24 cellular contexts compared by ENCODE assay signal in genomic region chr21:46247699-46248460, GRCh38.
"Had no signal": no experiment of that assay in that cellular context is flagged by ENCODE, and none has a peak within 500 bp of the region (broad histone marks: within the 10 kb centered on the region; RNA-seq: fewer than 3 reads in every experiment).

No MANE protein-coding gene starts in this region.

- DNase-seq: activated CD4-positive, alpha-beta T cell treated with anti-CD3 and anti-CD28 coated beads, Interleukin-2, amount 50 U/mL, for 4 hours; activated CD8-positive, alpha-beta memory T cell treated with anti-CD3 and anti-CD28 coated beads for 24 hours; activated CD8-positive, alpha-beta memory T cell treated with anti-CD3 and anti-CD28 coated beads, Interleukin-2, amount 50 U/mL, for 4 hours; activated naive CD4-positive, alpha-beta T cell treated with anti-CD3 and anti-CD28 coated beads, Interleukin-2, amount 10 ng/mL, durations not matched to agents 7 days and 5 days; activated T-cell treated with anti-CD3 and anti-CD28 coated beads, Interleukin-2, amount 50 U/mL, for 24 hours; dermis blood vessel endothelial cell; effector CD8-positive, alpha-beta T cell; foreskin melanocyte; immature natural killer cell; kidney glomerular epithelial cell; left lung; naive thymus-derived CD8-positive, alpha-beta T cell; sigmoid colon; stimulated activated CD4-positive, alpha-beta T cell treated with anti-CD3 and anti-CD28 coated beads, Interleukin-2, amount 100 ng/mL, for 48 hours; stimulated activated CD8-positive, alpha-beta memory T cell treated with anti-CD3 and anti-CD28 coated beads, Interleukin-4, amount 100 ng/mL, for 48 hours; stimulated activated naive CD4-positive, alpha-beta T cell; testis; trophoblast cell; uterus had no signal

- H3K9me3 Mint-ChIP-seq: activated naive CD4-positive, alpha-beta T cell treated with anti-CD3 and anti-CD28 coated beads, Interleukin-2, amount 10 ng/mL, durations not matched to agents 7 days and 5 days; activated T-cell treated with anti-CD3 and anti-CD28 coated beads, Interleukin-2, amount 50 U/mL, for 24 hours; brain; mesothelial cell of epicardium; naive thymus-derived CD8-positive, alpha-beta T cell; neural progenitor cell had no signal

- H3K4me3 Mint-ChIP-seq: activated naive CD4-positive, alpha-beta T cell treated with anti-CD3 and anti-CD28 coated beads, Interleukin-2, amount 10 ng/mL, durations not matched to agents 7 days and 5 days; activated T-cell treated with anti-CD3 and anti-CD28 coated beads, Interleukin-2, amount 50 U/mL, for 24 hours; brain; immature natural killer cell; mesothelial cell of epicardium; naive thymus-derived CD8-positive, alpha-beta T cell; neural progenitor cell had no signal

- H2AFZ ChIP-seq: neural progenitor cell had no signal

- H3K9me3 ChIP-seq: left lung, sigmoid colon, testis, uterus had no signal

- H3K27ac ChIP-seq: left lung, neural progenitor cell, sigmoid colon, testis, uterus, VCaP had no signal

- ATAC-seq: left lung; naive thymus-derived CD8-positive, alpha-beta T cell had no signal

- H3K4me3 ChIP-seq: left lung, lung, neural progenitor cell, sigmoid colon, testis, uterus had no signal

- H3K4me1 Mint-ChIP-seq: brain, mesothelial cell of epicardium, neural progenitor cell had no signal

- H3K27me3 Mint-ChIP-seq: activated naive CD4-positive, alpha-beta T cell treated with anti-CD3 and anti-CD28 coated beads, Interleukin-2, amount 10 ng/mL, durations not matched to agents 7 days and 5 days; activated T-cell treated with anti-CD3 and anti-CD28 coated beads, Interleukin-2, amount 50 U/mL, for 24 hours; brain; naive thymus-derived CD8-positive, alpha-beta T cell had no signal

- H3K36me3 ChIP-seq: uterus had no signal

- H3K27me3 ChIP-seq: left lung, neural progenitor cell, sigmoid colon, testis, uterus had no signal

- H3K27ac Mint-ChIP-seq: activated naive CD4-positive, alpha-beta T cell treated with anti-CD3 and anti-CD28 coated beads, Interleukin-2, amount 10 ng/mL, durations not matched to agents 7 days and 5 days; activated T-cell treated with anti-CD3 and anti-CD28 coated beads, Interleukin-2, amount 50 U/mL, for 24 hours; mesothelial cell of epicardium; neural progenitor cell had no signal

- H3K4me2 ChIP-seq: neural progenitor cell had no signal

- H3K9ac ChIP-seq: neural progenitor cell had no signal

- H3K4me1 ChIP-seq: left lung, neural progenitor cell, sigmoid colon, testis, uterus had no signal
